In the genomic region with DNA sequence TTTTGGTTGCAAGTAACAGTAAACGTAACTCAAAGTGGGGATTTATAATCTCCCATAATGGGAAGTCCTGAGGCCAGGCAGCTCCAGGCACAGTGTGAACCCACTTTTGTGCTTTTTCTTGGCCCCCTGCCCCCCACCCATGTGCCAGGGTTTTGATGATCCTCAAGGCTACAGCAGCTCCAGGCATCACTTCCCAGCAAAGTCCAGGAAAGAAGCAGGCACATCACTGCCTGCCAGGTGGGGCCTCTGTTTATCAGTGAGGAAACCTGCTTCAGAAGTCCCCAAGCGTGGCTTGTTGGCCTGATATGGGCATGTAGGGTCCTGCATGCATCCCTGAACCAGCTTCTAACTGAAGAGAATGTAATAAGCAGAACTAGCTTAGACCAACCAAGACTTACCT, we compare ENCODE assay signal across 22 cellular contexts.
"Had no signal": no experiment of that assay in that cellular context is flagged by ENCODE, and none has a peak within 500 bp of the region (broad histone marks: within the 10 kb centered on the region; RNA-seq: fewer than 3 reads in every experiment).

No MANE protein-coding gene starts in this region.

- H3K27ac Mint-ChIP-seq: mesothelial cell of epicardium had no signal

- H3K4me1 ChIP-seq: esophagus squamous epithelium, gastrocnemius medialis, left lung, lower lobe of right lung had no signal

- H3K4me1 Mint-ChIP-seq: mesothelial cell of epicardium had no signal

- H3K9me3 Mint-ChIP-seq: mesothelial cell of epicardium had no signal

- ATAC-seq: esophagus mucosa, gastrocnemius medialis, heart right ventricle, left cardiac atrium, left lung, left ventricle myocardium superior, lower lobe of right lung, mucosa of descending colon had no signal

- H3K27me3 ChIP-seq: gastrocnemius medialis, left lung had no signal

- H3K4me3 ChIP-seq: coronary artery, dorsolateral prefrontal cortex, esophagus squamous epithelium, gastrocnemius medialis, heart right ventricle, left lung, lower lobe of right lung, mucosa of descending colon had no signal

- H3K4me3 Mint-ChIP-seq: mesothelial cell of epicardium had no signal

- H3K36me3 Mint-ChIP-seq: mesothelial cell of epicardium had no signal

- H3K9me3 ChIP-seq: esophagus squamous epithelium, gastrocnemius medialis, heart right ventricle, left lung, lower lobe of right lung, mucosa of descending colon had no signal

- H3K27ac ChIP-seq: coronary artery, dorsolateral prefrontal cortex, epithelial cell of prostate, esophagus squamous epithelium, gastrocnemius medialis, heart right ventricle, left lung, lower lobe of right lung had no signal

- DNase-seq: dermis blood vessel endothelial cell; dorsolateral prefrontal cortex; effector CD4-positive, alpha-beta T cell; effector memory CD4-positive, alpha-beta T cell; erythroblast; esophagus squamous epithelium; foreskin fibroblast; foreskin melanocyte; gastrocnemius medialis; glutamatergic neuron; heart right ventricle; hippocampal formation; left cardiac atrium; left lung; left ventricle myocardium superior; lower lobe of right lung; mesenchymal stem cell; mucosa of descending colon had no signal

- H3K36me3 ChIP-seq: esophagus squamous epithelium, gastrocnemius medialis, heart right ventricle, left lung, lower lobe of right lung had no signal
